In genomic region chr3:94869059-94869547, GRCh38 we compare ENCODE assay signal across 9 cellular contexts.
"Had no signal": no experiment of that assay in that cellular context is flagged by ENCODE, and none has a peak within 500 bp of the region (broad histone marks: within the 10 kb centered on the region; RNA-seq: fewer than 3 reads in every experiment).

No MANE protein-coding gene starts in this region.

- H3K36me3 ChIP-seq: HAP-1 had no signal

- H3K9ac ChIP-seq: KMS-11 had no signal

- H3K4me1 ChIP-seq: HAP-1 had no signal

- H3K4me3 ChIP-seq: GM23338, HAP-1 had no signal

- H3K27ac ChIP-seq: HL-60, KMS-11 had no signal

- DNase-seq: H7, HFFc6, KBM-7 had no signal

- H3K9me3 ChIP-seq: HAP-1 had no signal

- ATAC-seq: GM23338, HCT116, HepG2 had no signal

- H3K4me2 ChIP-seq: GM23338, KMS-11 had no signal

- H2AFZ ChIP-seq: GM23338 had no signal
